ENCODE assay signal across 16 cellular contexts in genomic region chr9:106953166-106953565, GRCh38.
DNase-seq lines count a peak whose midpoint lies in the region; ATAC-seq and TF ChIP-seq lines count a peak whose summit lies in the region.
"Had no signal": no experiment of that assay in that cellular context is flagged by ENCODE, and none has a peak within 500 bp of the region (broad histone marks: within the 10 kb centered on the region; RNA-seq: fewer than 3 reads in every experiment).

No MANE protein-coding gene starts in this region.

- H3K4me3 ChIP-seq in fibroblast of mammary gland (ENCODE audit: control insufficient read depth, low read depth, low read length) = no peak overlapping the region
- H3K4me3 ChIP-seq: HAP-1, skin epidermis had no signal

- DNase-seq in GM04503 (ENCODE audit: low read depth) (peak; percentile 35), RPMI7951 (ENCODE audit: low read depth) (peak; percentile 45), fibroblast of mammary gland (ENCODE audit: low read depth) (peak; percentile 85), sciatic nerve (ENCODE audit: low spot score) (no peak), midbrain (lab: John Stamatoyannopoulos, UW) (no peak), NCI-H187 (lab: John Stamatoyannopoulos, UW) (no peak)
- no peak for DNase-seq in activated T-cell treated with anti-CD3 and anti-CD28 coated beads, Interleukin-2, amount 50 U/mL, for 1 hour
- DNase-seq: activated CD4-positive, alpha-beta T cell treated with anti-CD3 and anti-CD28 coated beads for 48 hours; aorta; NCI-H446 treated with DMSO at 0.1 percent for 48 hours; OCI-M1; T-helper 2 cell had no signal

- ATAC-seq in sciatic nerve (peak; percentile 24), GM19452 (IDR thresholded peaks at IDR 0.05; ENCODE audit: unreplicated experiment) (no peak)
- ATAC-seq: natural killer cell treated with Interleukin-12 subunit alpha and Interleukin-12 subunit beta and Interleukin-15 and Interleukin-18, amount 100 ng/mL, for 72 hours had no signal

- intact Hi-C loops in sciatic nerve (cut with DNase I) = no loop called here

- no peak for TF ChIP-seq CTCF in fibroblast of mammary gland (conservative IDR thresholded peaks at IDR 0.05; ENCODE audit: control insufficient read depth, insufficient read depth, low read depth, low read length)

Comparison
In these comparisons a context has a peak if more than half of its experiments do, and no peak if none do; other contexts are left out.
1. DNase-seq: peak in GM04503 (single experiment), RPMI7951 (single experiment) and fibroblast of mammary gland (single experiment); none in sciatic nerve (single experiment), midbrain (single experiment), NCI-H187 (0 of 2) and activated T-cell treated with anti-CD3 and anti-CD28 coated beads, Interleukin-2, amount 50 U/mL, for 1 hour (single experiment).